ENCODE assay signal across 8 cellular contexts in genomic region chr3:150411971-150412370, GRCh38. TPM values are rescaled to one million over a fixed set of nuclear protein-coding genes. Genes with fewer than 3 reads are reported as not detected.
A peak's percentile ranks its signal among the peaks of the same experiment; 100 is the strongest.
DNase-seq lines count a peak whose midpoint lies in the region; ATAC-seq, FAIRE-seq and TF ChIP-seq lines count a peak whose summit lies in the region.

No MANE protein-coding gene starts in this region.

- H3K27ac Mint-ChIP-seq in endothelial cell (ENCODE audit: unreplicated experiment) (no peak overlapping the region), progenitor cell of endocrine pancreas (peak overlapping the region; percentile 33)

- peaks cover 81% of the 10 kb centered on the region for H3K79me2 ChIP-seq in PC-9 (ENCODE audit: low read depth)

- H3K9me3 ChIP-seq in ES-I3 (ENCODE audit: control insufficient read depth, insufficient read depth, low read length) = no peaks in the 10 kb centered on the region
- no peaks in the 10 kb centered on the region for H3K9me3 ChIP-seq in PC-9 (ENCODE audit: insufficient read depth, low read depth)

- BruUV-seq in PC-9 (replicated peaks; lab: Mats Ljungman, UMichigan) = no TSS peak

- intact Hi-C loops in PC-9 (cut with micrococcal nuclease; ENCODE audit: unreplicated experiment) = loop anchor here (2.0 to 10.0 kb wide), 3 partner anchors 183 to 477 kb away; no protein-coding TSS in a partner anchor

- no peak for ATAC-seq in GM18909 (IDR thresholded peaks at IDR 0.05; ENCODE audit: poor library complexity, unreplicated experiment)
- ATAC-seq in HG02852 (IDR thresholded peaks at IDR 0.05; ENCODE audit: unreplicated experiment) = no peak

- H3K4me1 Mint-ChIP-seq in endothelial cell (ENCODE audit: unreplicated experiment) (peaks cover 34% of the 10 kb centered on the region), progenitor cell of endocrine pancreas (ENCODE audit: low read depth) (peaks cover 40% of the 10 kb centered on the region)

- peak overlapping the region; percentile 93 for H3K4me3 Mint-ChIP-seq in endothelial cell (ENCODE audit: unreplicated experiment)
- H3K4me3 Mint-ChIP-seq in progenitor cell of endocrine pancreas (ENCODE audit: low read depth) = peak overlapping the region; percentile 95

- no peaks in the 10 kb centered on the region for H3K27me3 ChIP-seq in PC-9 (ENCODE audit: insufficient read depth, low read depth)

- H3K4me3 ChIP-seq in PC-9 = peak overlapping the region; percentile 69

- DNase-seq in PC-9 (peak in 1 of 2 experiments; percentile 40), endothelial cell (ENCODE audit: low spot score) (no peak), progenitor cell of endocrine pancreas (ENCODE audit: low spot score, unreplicated experiment) (no peak), GM13977 (ENCODE audit: low spot score) (no peak), GM19239 (ENCODE audit: insufficient read length, low spot score) (no peak)

- H3F3A ChIP-seq in PC-9 (ENCODE audit: insufficient read depth, low read depth) = peaks cover 30% of the 10 kb centered on the region

- H3K4me1 ChIP-seq in ES-I3 (ENCODE audit: insufficient read depth, low read length) (peaks cover 8% of the 10 kb centered on the region; the same call in 1 of the 2 replicates), PC-9 (replicated peaks; ENCODE audit: insufficient read depth) (peaks cover 37% of the 10 kb centered on the region)

- no peaks in the 10 kb centered on the region for H3K36me3 ChIP-seq in ES-I3 (ENCODE audit: insufficient read depth, low read length)
- peaks cover 25% of the 10 kb centered on the region for H3K36me3 ChIP-seq in PC-9 (ENCODE audit: low read depth)

- peaks cover 58% of the 10 kb centered on the region for H4K20me1 ChIP-seq in PC-9 (ENCODE audit: insufficient read depth)

- TF ChIP-seq CTCF in PC-9 (conservative IDR thresholded peaks at IDR 0.05) (no peak), endothelial cell (IDR thresholded peaks at IDR 0.05; ENCODE audit: unreplicated experiment) (no peak), progenitor cell of endocrine pancreas (IDR thresholded peaks at IDR 0.05; ENCODE audit: unreplicated experiment) (no peak), GM13977 (IDR thresholded peaks at IDR 0.05; ENCODE audit: extremely low read depth, insufficient read depth, missing control alignments) (no peak)

- H3K4me2 ChIP-seq in PC-9 = peak overlapping the region; percentile 81

- H3K9me3 Mint-ChIP-seq in endothelial cell (ENCODE audit: unreplicated experiment) = no peaks in the 10 kb centered on the region
- H3K9me3 Mint-ChIP-seq in progenitor cell of endocrine pancreas (ENCODE audit: low read depth) = no peaks in the 10 kb centered on the region

- H3K9me2 ChIP-seq in PC-9 (ENCODE audit: insufficient read depth) = no peaks in the 10 kb centered on the region

- POLR2A ChIA-PET in PC-9 (lab: Charles Lee; ENCODE audit: unreplicated experiment) = interaction anchor here (0.6 to 1.2 kb wide), 4 partner anchors 57 to 107 kb away, joined by 3 to 6 read pairs (median 3); no protein-coding TSS in a partner anchor

- H3K36me3 Mint-ChIP-seq in endothelial cell (ENCODE audit: low read depth, unreplicated experiment) (peaks cover 6% of the 10 kb centered on the region), progenitor cell of endocrine pancreas (ENCODE audit: insufficient read depth) (peaks cover 1% of the 10 kb centered on the region)

- H3K27me3 Mint-ChIP-seq in endothelial cell (ENCODE audit: unreplicated experiment) = peaks cover 11% of the 10 kb centered on the region
- no peaks in the 10 kb centered on the region for H3K27me3 Mint-ChIP-seq in progenitor cell of endocrine pancreas

- CTCF ChIA-PET in PC-9 (lab: Charles Lee) = interaction anchor here (1.6 to 2.5 kb wide), 2 partner anchors 63 to 83 kb away, joined by 6 to 10 read pairs; no protein-coding TSS in a partner anchor

- 0 out of 2 replicates have a peak overlapping the region, but pooled peaks have one; percentile 1 for H3K27ac ChIP-seq in PC-9

- no peak overlapping the region for H2AFZ ChIP-seq in PC-9

- H3K9ac ChIP-seq in ES-I3 (ENCODE audit: low read depth, low read length) = peak overlapping the region; percentile 84; the same call in 1 of the 2 replicates

- no peak for FAIRE-seq in GM19239 (lab: Jason Lieb, UNC)

- in situ Hi-C loops in GM13977 (cut with MboI; ENCODE audit: low pct_unique_long_range_greater_than_20kb, low sequenced_read_pairs, unreplicated experiment) = no loop called here

RNA-seq across cellular contexts. Expression of gene TSC22D2, which starts 3.9 kb away (rescaled TPM):
- total RNA-seq in PC-9 (2021) (20.5 and 32.0 TPM in 2 replicates), endothelial cell (ENCODE audit: unreplicated experiment) (38.8 TPM), progenitor cell of endocrine pancreas (31.9 and 35.5 TPM in 2 replicates)
